22 cellular contexts compared by ENCODE assay signal in the genomic region with DNA sequence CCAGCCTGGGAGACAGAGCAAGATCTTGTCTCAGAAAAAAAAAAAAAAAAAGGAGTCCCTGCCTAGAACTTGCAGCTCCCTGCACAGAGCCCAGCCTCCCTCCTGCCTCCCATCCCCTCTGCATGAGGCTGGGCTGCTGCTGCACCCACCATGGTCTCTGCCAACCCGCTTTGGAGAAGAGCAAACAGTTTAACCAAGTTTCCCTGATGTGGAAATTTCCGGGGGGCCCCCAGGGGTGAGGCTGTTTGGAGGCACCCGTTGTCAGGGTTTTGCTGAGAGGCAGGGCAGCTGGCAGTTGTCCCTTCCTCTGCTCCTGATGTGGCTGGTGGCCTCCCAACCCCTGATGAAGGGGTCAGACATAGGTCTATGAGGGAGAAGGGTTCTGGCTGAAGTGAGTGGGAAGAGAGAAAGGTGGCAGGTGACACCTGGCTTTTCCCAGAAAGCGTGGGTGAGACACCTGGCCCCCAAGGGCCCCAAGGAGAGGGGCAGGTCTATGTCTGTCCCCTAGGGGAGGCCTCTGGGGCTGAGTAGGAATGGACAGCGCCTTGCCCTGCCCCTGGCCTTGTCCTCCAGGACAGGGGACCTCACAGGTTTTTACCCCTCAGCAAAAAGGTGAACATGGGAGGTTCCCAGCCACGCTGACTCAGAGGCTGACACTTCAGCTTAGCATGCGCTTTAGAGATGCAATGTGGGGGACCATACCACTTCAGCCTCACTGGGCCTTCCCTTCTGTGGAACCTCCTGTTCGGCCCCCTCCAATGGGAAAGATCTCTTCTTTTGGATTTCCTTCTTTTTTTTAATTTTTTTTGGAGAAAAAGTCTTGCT. TPM values are rescaled to one million over a fixed set of nuclear protein-coding genes. Genes with fewer than 3 reads are reported as not detected.
"Had no signal": no experiment of that assay in that cellular context is flagged by ENCODE, and none has a peak within 500 bp of the region (broad histone marks: within the 10 kb centered on the region; RNA-seq: fewer than 3 reads in every experiment).

No MANE protein-coding gene starts in this region.

- H3K27ac Mint-ChIP-seq: activated naive CD8-positive, alpha-beta T cell treated with anti-CD3 and anti-CD28 coated beads for 36 hours; activated T-helper 1 cell treated with anti-CD3 and anti-CD28 coated beads, Interleukin-12 subunit alpha, Interleukin-12 subunit beta, Interleukin-2, Interleukin-4 antibody, amounts not matched to agents 30 ng/mL and 10 ng/mL and 1 ng/mL, durations not matched to agents 14 hours and 24 hours and 36 hours; memory B cell; natural killer cell treated with Interleukin-12 subunit alpha and Interleukin-12 subunit beta and Interleukin-15 and Interleukin-18, amount 100 ng/mL, for 72 hours had no signal

- H3K4me1 Mint-ChIP-seq: brain had no signal

- ATAC-seq: natural killer cell treated with Interleukin-12 subunit alpha and Interleukin-12 subunit beta and Interleukin-15 and Interleukin-18, amount 100 ng/mL, for 72 hours had no signal

- H3K4me3 Mint-ChIP-seq: activated naive CD8-positive, alpha-beta T cell treated with anti-CD3 and anti-CD28 coated beads for 36 hours; activated T-helper 1 cell treated with anti-CD3 and anti-CD28 coated beads, Interleukin-12 subunit alpha, Interleukin-12 subunit beta, Interleukin-2, Interleukin-4 antibody, amounts not matched to agents 30 ng/mL and 10 ng/mL and 1 ng/mL, durations not matched to agents 14 hours and 24 hours and 36 hours; brain; memory B cell; natural killer cell treated with Interleukin-12 subunit alpha and Interleukin-12 subunit beta and Interleukin-15 and Interleukin-18, amount 100 ng/mL, for 72 hours had no signal

- H3K9me3 Mint-ChIP-seq: activated naive CD8-positive, alpha-beta T cell treated with anti-CD3 and anti-CD28 coated beads for 36 hours; activated T-helper 1 cell treated with anti-CD3 and anti-CD28 coated beads, Interleukin-12 subunit alpha, Interleukin-12 subunit beta, Interleukin-2, Interleukin-4 antibody, amounts not matched to agents 30 ng/mL and 10 ng/mL and 1 ng/mL, durations not matched to agents 14 hours and 24 hours and 36 hours; brain; memory B cell; natural killer cell treated with Interleukin-12 subunit alpha and Interleukin-12 subunit beta and Interleukin-15 and Interleukin-18, amount 100 ng/mL, for 72 hours had no signal

- H3K27ac ChIP-seq: coronary artery, esophagus squamous epithelium, left ventricle myocardium inferior, tibial nerve, vagina, VCaP had no signal

- DNase-seq: activated CD4-positive, alpha-beta T cell treated with anti-CD3 and anti-CD28 coated beads for 4 hours; activated CD8-positive, alpha-beta memory T cell treated with anti-CD3 and anti-CD28 coated beads, Interleukin-2, amount 50 U/mL, for 48 hours; activated naive CD8-positive, alpha-beta T cell treated with anti-CD3 and anti-CD28 coated beads for 36 hours; amygdala; central memory CD4-positive, alpha-beta T cell; esophagus squamous epithelium; hippocampal formation; kidney; left ventricle myocardium inferior; nucleus accumbens; stimulated activated CD4-positive, alpha-beta T cell treated with anti-CD3 and anti-CD28 coated beads, Interleukin-2, amount 100 ng/mL, for 48 hours; stimulated activated naive CD4-positive, alpha-beta T cell had no signal

- H3K36me3 Mint-ChIP-seq: activated naive CD8-positive, alpha-beta T cell treated with anti-CD3 and anti-CD28 coated beads for 36 hours; memory B cell; natural killer cell treated with Interleukin-12 subunit alpha and Interleukin-12 subunit beta and Interleukin-15 and Interleukin-18, amount 100 ng/mL, for 72 hours had no signal

- H3K9me3 ChIP-seq: esophagus squamous epithelium, left ventricle myocardium inferior, tibial nerve, vagina had no signal

- H3K27me3 Mint-ChIP-seq: brain; natural killer cell treated with Interleukin-12 subunit alpha and Interleukin-12 subunit beta and Interleukin-15 and Interleukin-18, amount 100 ng/mL, for 72 hours had no signal

- H3K27me3 ChIP-seq: tibial nerve, vagina had no signal

- H3K4me3 ChIP-seq: coronary artery, esophagus squamous epithelium, left ventricle myocardium inferior, tibial nerve, vagina had no signal

RNA-seq across cellular contexts. Expression of a gene that starts 5.5 kb away (rescaled TPM):
- total RNA-seq: natural killer cell treated with Interleukin-12 subunit alpha and Interleukin-12 subunit beta and Interleukin-15 and Interleukin-18, amount 100 ng/mL, for 72 hours had no signal

RNA-seq across cellular contexts. Expression of a gene that starts 26.0 kb away (rescaled TPM):
- total RNA-seq: activated naive CD8-positive, alpha-beta T cell treated with anti-CD3 and anti-CD28 coated beads for 36 hours; activated T-helper 1 cell treated with anti-CD3 and anti-CD28 coated beads, Interleukin-12 subunit alpha, Interleukin-12 subunit beta, Interleukin-2, Interleukin-4 antibody, amounts not matched to agents 30 ng/mL and 10 ng/mL and 1 ng/mL, durations not matched to agents 14 hours and 24 hours and 36 hours; esophagus squamous epithelium; fibroblast of villous mesenchyme; kidney; left ventricle myocardium inferior; natural killer cell treated with Interleukin-12 subunit alpha and Interleukin-12 subunit beta and Interleukin-15 and Interleukin-18, amount 100 ng/mL, for 72 hours; posterior vena cava had no signal
